8 cellular contexts compared by ENCODE assay signal in genomic region chr2:205766765-205767359, GRCh38.
DNase-seq lines count a peak whose midpoint lies in the region; ATAC-seq and TF ChIP-seq lines count a peak whose summit lies in the region.

No MANE protein-coding gene starts in this region.

- H2AFZ ChIP-seq in GM23248, result no peak overlapping the region

- no peaks in the 10 kb centered on the region for H4K20me1 ChIP-seq in GM23248 (ENCODE audit: insufficient read depth)

- H3K27me3 ChIP-seq in GM23248 (replicated peaks; ENCODE audit: insufficient read depth), result no peaks in the 10 kb centered on the region

- H3K4me2 ChIP-seq in GM23248 (ENCODE audit: unreplicated experiment), result no peak overlapping the region

- no peaks in the 10 kb centered on the region for H3K36me3 ChIP-seq in GM23248 (ENCODE audit: low read depth)

- DNase-seq in DMS 273 (lab: John Stamatoyannopoulos, UW; ENCODE audit: unreplicated experiment) (peak; percentile 87), GM23248 (peak; percentile 73), NCI-H2171 (lab: John Stamatoyannopoulos, UW) (peak; percentile 50), mesothelial cell of epicardium (ENCODE audit: low spot score in 2 of 2, unreplicated experiment in 2 of 2) (peak in 1 of 2 experiments; percentile 59)
- peak; percentile 71 for DNase-seq in activated CD4-positive, alpha-beta T cell treated with anti-CD3 and anti-CD28 coated beads for 48 hours
- DNase-seq in effector CD4-positive, alpha-beta T cell, result peak; percentile 36
- peak; percentile 12 to 61 for DNase-seq in stimulated activated effector memory CD8-positive, alpha-beta T cell treated with anti-CD3 and anti-CD28 coated beads, Interleukin-12 subunit alpha, Interleukin-12 subunit beta, amount 100 ng/mL, for 72 hours (ENCODE audit: low spot score in 2 of 2)

- H3K9me3 ChIP-seq in GM23248 (ENCODE audit: low read depth), result no peaks in the 10 kb centered on the region

- in situ Hi-C loops in GM23248 (cut with MboI), result no loop called here

- no peaks in the 10 kb centered on the region for H3K36me3 Mint-ChIP-seq in mesothelial cell of epicardium
- H3K36me3 Mint-ChIP-seq in stimulated activated effector memory CD8-positive, alpha-beta T cell treated with anti-CD3 and anti-CD28 coated beads, Interleukin-12 subunit alpha, Interleukin-12 subunit beta, amount 100 ng/mL, for 72 hours, result no peaks in the 10 kb centered on the region

- H3K4me3 ChIP-seq in GM23248, result no peak overlapping the region

- H3K4me3 Mint-ChIP-seq in mesothelial cell of epicardium, result no peak overlapping the region
- H3K4me3 Mint-ChIP-seq in stimulated activated effector memory CD8-positive, alpha-beta T cell treated with anti-CD3 and anti-CD28 coated beads, Interleukin-12 subunit alpha, Interleukin-12 subunit beta, amount 100 ng/mL, for 72 hours, result no peak overlapping the region

- ATAC-seq in stimulated activated effector memory CD8-positive, alpha-beta T cell treated with anti-CD3 and anti-CD28 coated beads, Interleukin-12 subunit alpha, Interleukin-12 subunit beta, amount 100 ng/mL, for 72 hours, result no peak
- ATAC-seq in GM19328 (IDR thresholded peaks at IDR 0.05; ENCODE audit: unreplicated experiment), result no peak

- no peak overlapping the region for H3K9ac ChIP-seq in GM23248

- H3K9me3 Mint-ChIP-seq in mesothelial cell of epicardium, result no peaks in the 10 kb centered on the region
- no peaks in the 10 kb centered on the region for H3K9me3 Mint-ChIP-seq in stimulated activated effector memory CD8-positive, alpha-beta T cell treated with anti-CD3 and anti-CD28 coated beads, Interleukin-12 subunit alpha, Interleukin-12 subunit beta, amount 100 ng/mL, for 72 hours

- TF ChIP-seq CTCF in mesothelial cell of epicardium (IDR thresholded peaks at IDR 0.05; ENCODE audit: unreplicated experiment), result peak; percentile 74

- no peaks in the 10 kb centered on the region for H3K9me2 ChIP-seq in GM23248 (ENCODE audit: insufficient read depth)

- peak overlapping the region; percentile 51 for H3K27ac Mint-ChIP-seq in mesothelial cell of epicardium
- no peak overlapping the region for H3K27ac Mint-ChIP-seq in stimulated activated effector memory CD8-positive, alpha-beta T cell treated with anti-CD3 and anti-CD28 coated beads, Interleukin-12 subunit alpha, Interleukin-12 subunit beta, amount 100 ng/mL, for 72 hours

- peaks cover 54% of the 10 kb centered on the region for H3K4me1 Mint-ChIP-seq in mesothelial cell of epicardium
- no peaks in the 10 kb centered on the region for H3K4me1 Mint-ChIP-seq in stimulated activated effector memory CD8-positive, alpha-beta T cell treated with anti-CD3 and anti-CD28 coated beads, Interleukin-12 subunit alpha, Interleukin-12 subunit beta, amount 100 ng/mL, for 72 hours

- H3F3A ChIP-seq in GM23248 (ENCODE audit: insufficient read depth), result peaks cover 17% of the 10 kb centered on the region; the same call in 1 of the 2 replicates

- no peak overlapping the region for H3K27ac ChIP-seq in GM23248

- 12 to 13% methylated on average over 9 of the region's 9 CpGs for WGBS in GM23248 (ENCODE audit: low coverage in 1 of 2, low lambda C conversion rate in 2 of 2, missing lambda C conversion rate in 2 of 2), 2 experiments

- no peaks in the 10 kb centered on the region for H3K79me2 ChIP-seq in GM23248 (ENCODE audit: insufficient read depth)

- H3K27me3 Mint-ChIP-seq in mesothelial cell of epicardium (ENCODE audit: low read depth), result no peaks in the 10 kb centered on the region

- H3K4me1 ChIP-seq in GM23248 (ENCODE audit: insufficient read depth), result peaks cover 28% of the 10 kb centered on the region
